1 cellular context compared by ENCODE assay signal in the genomic region with DNA sequence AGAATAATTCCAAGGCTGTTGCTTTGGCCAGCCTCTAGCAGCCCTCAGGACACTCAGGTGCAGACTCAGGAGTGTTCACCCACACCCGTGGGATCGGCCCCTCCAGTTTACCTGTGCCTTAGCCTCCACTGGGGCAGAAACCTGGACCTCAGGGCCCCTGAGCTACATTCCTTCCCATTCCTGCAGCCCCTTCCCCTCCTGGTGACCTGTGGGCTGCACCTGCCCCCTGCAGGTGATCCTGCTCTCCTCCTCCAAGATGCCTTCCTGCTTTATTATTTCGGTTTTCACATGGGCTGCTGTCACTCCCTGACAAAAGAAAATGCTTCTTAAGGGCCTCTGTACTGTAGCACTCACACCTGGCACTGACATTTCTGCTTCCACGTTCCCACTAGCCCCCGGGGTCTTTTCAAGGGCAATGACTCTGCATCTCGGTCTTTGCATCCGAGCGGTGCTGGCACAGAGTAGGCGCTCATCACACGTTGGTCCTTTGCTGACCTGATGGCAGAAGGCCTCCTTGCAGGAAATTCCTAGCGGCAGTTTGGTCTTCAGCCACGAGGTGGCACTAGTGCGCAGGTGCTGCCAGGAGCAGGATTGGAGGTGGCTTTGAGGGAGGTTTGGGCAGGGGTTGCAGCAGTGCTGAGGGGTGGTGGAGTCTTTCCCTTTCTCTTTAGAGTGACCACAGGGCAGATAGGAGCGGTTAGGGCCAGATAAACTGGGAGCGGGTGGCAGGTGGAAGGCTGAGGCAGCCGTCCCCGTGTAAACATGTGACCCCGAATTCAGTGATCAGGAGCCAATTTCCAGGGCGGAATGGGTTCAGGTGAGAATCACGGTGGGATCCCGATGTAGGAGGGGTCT.
A peak's percentile ranks its signal among the peaks of the same experiment; 100 is the strongest.
TF ChIP-seq lines count a peak whose summit lies in the region.

No MANE protein-coding gene starts in this region.

TF ChIP-seq in GM23338, 12 proteins besides CTCF, POLR2A, EP300 and RAD21 (continued from another document):
- TF ChIP-seq, protein P1, sequence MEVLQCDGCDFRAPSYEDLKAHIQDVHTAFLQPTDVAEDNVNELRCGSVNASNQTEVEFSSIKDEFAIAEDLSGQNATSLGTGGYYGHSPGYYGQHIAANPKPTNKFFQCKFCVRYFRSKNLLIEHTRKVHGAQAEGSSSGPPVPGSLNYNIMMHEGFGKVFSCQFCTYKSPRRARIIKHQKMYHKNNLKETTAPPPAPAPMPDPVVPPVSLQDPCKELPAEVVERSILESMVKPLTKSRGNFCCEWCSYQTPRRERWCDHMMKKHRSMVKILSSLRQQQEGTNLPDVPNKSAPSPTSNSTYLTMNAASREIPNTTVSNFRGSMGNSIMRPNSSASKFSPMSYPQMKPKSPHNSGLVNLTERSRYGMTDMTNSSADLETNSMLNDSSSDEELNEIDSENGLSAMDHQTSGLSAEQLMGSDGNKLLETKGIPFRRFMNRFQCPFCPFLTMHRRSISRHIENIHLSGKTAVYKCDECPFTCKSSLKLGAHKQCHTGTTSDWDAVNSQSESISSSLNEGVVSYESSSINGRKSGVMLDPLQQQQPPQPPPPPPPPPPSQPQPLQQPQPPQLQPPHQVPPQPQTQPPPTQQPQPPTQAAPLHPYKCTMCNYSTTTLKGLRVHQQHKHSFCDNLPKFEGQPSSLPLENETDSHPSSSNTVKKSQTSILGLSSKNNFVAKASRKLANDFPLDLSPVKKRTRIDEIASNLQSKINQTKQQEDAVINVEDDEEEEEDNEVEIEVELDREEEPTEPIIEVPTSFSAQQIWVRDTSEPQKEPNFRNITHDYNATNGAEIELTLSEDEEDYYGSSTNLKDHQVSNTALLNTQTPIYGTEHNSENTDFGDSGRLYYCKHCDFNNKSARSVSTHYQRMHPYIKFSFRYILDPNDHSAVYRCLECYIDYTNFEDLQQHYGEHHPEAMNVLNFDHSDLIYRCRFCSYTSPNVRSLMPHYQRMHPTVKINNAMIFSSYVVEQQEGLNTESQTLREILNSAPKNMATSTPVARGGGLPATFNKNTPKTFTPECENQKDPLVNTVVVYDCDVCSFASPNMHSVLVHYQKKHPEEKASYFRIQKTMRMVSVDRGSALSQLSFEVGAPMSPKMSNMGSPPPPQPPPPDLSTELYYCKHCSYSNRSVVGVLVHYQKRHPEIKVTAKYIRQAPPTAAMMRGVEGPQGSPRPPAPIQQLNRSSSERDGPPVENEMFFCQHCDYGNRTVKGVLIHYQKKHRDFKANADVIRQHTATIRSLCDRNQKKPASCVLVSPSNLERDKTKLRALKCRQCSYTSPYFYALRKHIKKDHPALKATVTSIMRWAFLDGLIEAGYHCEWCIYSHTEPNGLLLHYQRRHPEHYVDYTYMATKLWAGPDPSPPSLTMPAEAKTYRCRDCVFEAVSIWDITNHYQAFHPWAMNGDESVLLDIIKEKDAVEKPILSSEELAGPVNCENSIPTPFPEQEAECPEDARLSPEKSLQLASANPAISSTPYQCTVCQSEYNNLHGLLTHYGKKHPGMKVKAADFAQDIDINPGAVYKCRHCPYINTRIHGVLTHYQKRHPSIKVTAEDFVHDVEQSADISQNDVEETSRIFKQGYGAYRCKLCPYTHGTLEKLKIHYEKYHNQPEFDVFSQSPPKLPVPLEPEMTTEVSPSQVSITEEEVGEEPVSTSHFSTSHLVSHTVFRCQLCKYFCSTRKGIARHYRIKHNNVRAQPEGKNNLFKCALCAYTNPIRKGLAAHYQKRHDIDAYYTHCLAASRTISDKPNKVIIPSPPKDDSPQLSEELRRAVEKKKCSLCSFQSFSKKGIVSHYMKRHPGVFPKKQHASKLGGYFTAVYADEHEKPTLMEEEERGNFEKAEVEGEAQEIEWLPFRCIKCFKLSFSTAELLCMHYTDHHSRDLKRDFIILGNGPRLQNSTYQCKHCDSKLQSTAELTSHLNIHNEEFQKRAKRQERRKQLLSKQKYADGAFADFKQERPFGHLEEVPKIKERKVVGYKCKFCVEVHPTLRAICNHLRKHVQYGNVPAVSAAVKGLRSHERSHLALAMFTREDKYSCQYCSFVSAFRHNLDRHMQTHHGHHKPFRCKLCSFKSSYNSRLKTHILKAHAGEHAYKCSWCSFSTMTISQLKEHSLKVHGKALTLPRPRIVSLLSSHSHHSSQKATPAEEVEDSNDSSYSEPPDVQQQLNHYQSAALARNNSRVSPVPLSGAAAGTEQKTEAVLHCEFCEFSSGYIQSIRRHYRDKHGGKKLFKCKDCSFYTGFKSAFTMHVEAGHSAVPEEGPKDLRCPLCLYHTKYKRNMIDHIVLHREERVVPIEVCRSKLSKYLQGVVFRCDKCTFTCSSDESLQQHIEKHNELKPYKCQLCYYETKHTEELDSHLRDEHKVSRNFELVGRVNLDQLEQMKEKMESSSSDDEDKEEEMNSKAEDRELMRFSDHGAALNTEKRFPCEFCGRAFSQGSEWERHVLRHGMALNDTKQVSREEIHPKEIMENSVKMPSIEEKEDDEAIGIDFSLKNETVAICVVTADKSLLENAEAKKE (CRISPR knock-in tag; IDR thresholded peaks at IDR 0.05), result peak; percentile 17; the same call in 1 of the 2 replicates
- peak; percentile 19; the same call in 1 of the 2 replicates for TF ChIP-seq POLR2AphosphoS5 (IDR thresholded peaks at IDR 0.05; ENCODE audit: low read depth)
